ENCODE assay signal across 15 cellular contexts in genomic region chr5:61431923-61432620, GRCh38.
DNase-seq lines count a peak whose midpoint lies in the region; ATAC-seq and TF ChIP-seq lines count a peak whose summit lies in the region.
"Had no signal": no experiment of that assay in that cellular context is flagged by ENCODE, and none has a peak within 500 bp of the region (broad histone marks: within the 10 kb centered on the region; RNA-seq: fewer than 3 reads in every experiment).

No MANE protein-coding gene starts in this region.

- no peaks in the 10 kb centered on the region for H3K9me3 Mint-ChIP-seq in endodermal cell
- peaks cover 2% of the 10 kb centered on the region for H3K9me3 Mint-ChIP-seq in glutamatergic neuron (ENCODE audit: unreplicated experiment)
- no peaks in the 10 kb centered on the region for H3K9me3 Mint-ChIP-seq in activated CD4-positive, alpha-beta T cell treated with anti-CD3 and anti-CD28 coated beads, Interleukin-2, amount 10 ng/mL, durations not matched to agents 24 days and 14 days
- H3K9me3 Mint-ChIP-seq: T-cell had no signal

- H3K36me3 ChIP-seq in A673 (ENCODE audit: insufficient read depth, low read length, poor library complexity, severe bottlenecking) (no peaks in the 10 kb centered on the region), Panc1 (ENCODE audit: control insufficient read depth, insufficient read depth, low read length) (no peaks in the 10 kb centered on the region), endodermal cell (ENCODE audit: control insufficient read depth, insufficient read depth, low read length) (no peaks in the 10 kb centered on the region), OCI-LY7 (ENCODE audit: insufficient read depth, low read length) (no peaks in the 10 kb centered on the region)
- H3K36me3 ChIP-seq: neutrophil had no signal

- in situ Hi-C loops in Panc1 (cut with HindIII; ENCODE audit: low pct_unique_long_range_greater_than_20kb, low sequenced_read_pairs): no loop called here

- no peaks in the 10 kb centered on the region for H4K20me1 ChIP-seq in OCI-LY7 (ENCODE audit: insufficient read depth, low read length)

- H3K9me2 ChIP-seq in OCI-LY7 (ENCODE audit: insufficient read depth, low read length): no peaks in the 10 kb centered on the region

- no TSS peak for BruUV-seq in A673 (replicated peaks; lab: Mats Ljungman, UMichigan)
- no TSS peak for BruUV-seq in Panc1 (replicated peaks; lab: Mats Ljungman, UMichigan)
- BruUV-seq in OCI-LY7 (replicated peaks; lab: Mats Ljungman, UMichigan): no TSS peak

- no peak for TF ChIP-seq CTCF in A673 (conservative IDR thresholded peaks at IDR 0.05; ENCODE audit: low read depth, low read length)
- no peak for TF ChIP-seq CTCF in Panc1 (IDR thresholded peaks at IDR 0.05)
- no peak for TF ChIP-seq CTCF in endodermal cell (conservative IDR thresholded peaks at IDR 0.05)
- TF ChIP-seq CTCF in glutamatergic neuron (IDR thresholded peaks at IDR 0.05; ENCODE audit: partially characterized antibody, unreplicated experiment): no peak
- no peak for TF ChIP-seq CTCF in OCI-LY7 (conservative IDR thresholded peaks at IDR 0.05; ENCODE audit: low read length)

- WGBS in endodermal cell (ENCODE audit: insufficient coverage in 1 of 2, insufficient read length in 1 of 2), 2 experiments: 89 to 97% methylated on average over 4 to 6 of the region's 6 CpGs

- POLR2A ChIA-PET in A673 (lab: Charles Lee; ENCODE audit: low non-redundant PET) (no interaction called here), Panc1 (lab: Charles Lee) (no interaction called here), OCI-LY7 (lab: Charles Lee) (interaction anchor here (0.7 kb wide), 1 partner anchor 166 kb away, joined by 3 read pairs; no protein-coding TSS in a partner anchor)

- intact Hi-C loops in A673 (cut with micrococcal nuclease; ENCODE audit: unreplicated experiment): no loop called here
- intact Hi-C loops in Panc1 (cut with micrococcal nuclease; ENCODE audit: unreplicated experiment): no loop called here
- intact Hi-C loops in activated CD4-positive, alpha-beta T cell treated with anti-CD3 and anti-CD28 coated beads, Interleukin-2, amount 10 ng/mL, durations not matched to agents 24 days and 14 days (cut with micrococcal nuclease): no loop called here
- intact Hi-C loops in OCI-LY7 (cut with micrococcal nuclease; ENCODE audit: unreplicated experiment): no loop called here

- no peaks in the 10 kb centered on the region for H3K27me3 Mint-ChIP-seq in endodermal cell (ENCODE audit: insufficient read depth)
- no peaks in the 10 kb centered on the region for H3K27me3 Mint-ChIP-seq in glutamatergic neuron (ENCODE audit: unreplicated experiment)
- no peaks in the 10 kb centered on the region for H3K27me3 Mint-ChIP-seq in activated CD4-positive, alpha-beta T cell treated with anti-CD3 and anti-CD28 coated beads, Interleukin-2, amount 10 ng/mL, durations not matched to agents 24 days and 14 days
- H3K27me3 Mint-ChIP-seq: activated naive CD8-positive, alpha-beta T cell; T-cell had no signal

- H3K27ac ChIP-seq in A673 (ENCODE audit: low read depth, low read length, poor library complexity, severe bottlenecking): peak overlapping the region; percentile 27
- 0 out of 2 replicates have a peak overlapping the region, but pooled peaks have one; percentile 39 for H3K27ac ChIP-seq in Panc1 (ENCODE audit: low read length)
- H3K27ac ChIP-seq in endodermal cell (ENCODE audit: low read depth, low read length): peak overlapping the region; percentile 3
- no peak overlapping the region for H3K27ac ChIP-seq in OCI-LY7 (ENCODE audit: low read depth, low read length, poor library complexity, severe bottlenecking)
- H3K27ac ChIP-seq: neutrophil had no signal

- H3K4me1 ChIP-seq in A673 (ENCODE audit: insufficient read depth, low read length, poor library complexity, severe bottlenecking): peaks cover 14% of the 10 kb centered on the region
- H3K4me1 ChIP-seq in Panc1 (ENCODE audit: control insufficient read depth, insufficient read depth, low read length): no peaks in the 10 kb centered on the region
- H3K4me1 ChIP-seq in endodermal cell (ENCODE audit: control insufficient read depth, insufficient read depth, low read length): no peaks in the 10 kb centered on the region
- H3K4me1 ChIP-seq in OCI-LY7 (ENCODE audit: insufficient read depth, low read length, poor library complexity, severe bottlenecking): no peaks in the 10 kb centered on the region

- no peak overlapping the region for H3K4me2 ChIP-seq in OCI-LY7 (ENCODE audit: low read length)

- H3K4me3 Mint-ChIP-seq in endodermal cell (no peak overlapping the region), glutamatergic neuron (ENCODE audit: unreplicated experiment) (no peak overlapping the region)
- no peak overlapping the region for H3K4me3 Mint-ChIP-seq in activated CD4-positive, alpha-beta T cell treated with anti-CD3 and anti-CD28 coated beads, Interleukin-2, amount 10 ng/mL, durations not matched to agents 24 days and 14 days
- H3K4me3 Mint-ChIP-seq: activated naive CD8-positive, alpha-beta T cell; T-cell had no signal

- H3K4me3 ChIP-seq in A673 (ENCODE audit: low read depth, low read length, poor library complexity, severe bottlenecking) (no peak overlapping the region), Panc1 (ENCODE audit: low read depth in 2 of 2, low read length in 2 of 2) (no peak overlapping the region), endodermal cell (ENCODE audit: low read length) (no peak overlapping the region), OCI-LY7 (ENCODE audit: low read depth, low read length, poor library complexity, severe bottlenecking) (no peak overlapping the region)

- DNase-seq in A673 (ENCODE audit: low spot score) (no peak), Panc1 (ENCODE audit: low read depth, low spot score) (no peak), endodermal cell (no peak), myocyte (ENCODE audit: low read depth) (peak; percentile 15), glutamatergic neuron (no peak), AG08395 (ENCODE audit: low spot score) (no peak), OCI-LY7 (ENCODE audit: low spot score) (no peak)
- DNase-seq in activated CD4-positive, alpha-beta T cell treated with anti-CD3 and anti-CD28 coated beads, Interleukin-2, amount 10 ng/mL, durations not matched to agents 24 days and 14 days: no peak
- DNase-seq: activated CD8-positive, alpha-beta memory T cell treated with anti-CD3 and anti-CD28 coated beads, Interleukin-2, amount 50 U/mL, for 4 hours; cerebellar nuclear complex; COR-L47; small intestine; T-cell had no signal

- H3K27me3 ChIP-seq in A673 (replicated peaks; ENCODE audit: insufficient read depth, low read depth, low read length, poor library complexity) (no peaks in the 10 kb centered on the region), Panc1 (ENCODE audit: control insufficient read depth, insufficient read depth, low read length) (no peaks in the 10 kb centered on the region), endodermal cell (ENCODE audit: control insufficient read depth, insufficient read depth, low read length, poor library complexity, severe bottlenecking) (no peaks in the 10 kb centered on the region)
- H3K27me3 ChIP-seq: neutrophil had no signal

- H3K79me2 ChIP-seq in OCI-LY7 (ENCODE audit: insufficient read depth, low read depth, low read length): no peaks in the 10 kb centered on the region

- H3K9ac ChIP-seq in endodermal cell (ENCODE audit: extremely low read depth, low read length, poor library complexity, severe bottlenecking): no peak overlapping the region

- peaks cover 24% of the 10 kb centered on the region for H3K4me1 Mint-ChIP-seq in endodermal cell
- H3K4me1 Mint-ChIP-seq in glutamatergic neuron (ENCODE audit: low read depth, unreplicated experiment): peaks cover 19% of the 10 kb centered on the region
- H3K4me1 Mint-ChIP-seq in activated CD4-positive, alpha-beta T cell treated with anti-CD3 and anti-CD28 coated beads, Interleukin-2, amount 10 ng/mL, durations not matched to agents 24 days and 14 days: no peaks in the 10 kb centered on the region

- H3K9me3 ChIP-seq in A673 (ENCODE audit: low read depth, low read length, poor library complexity, severe bottlenecking) (no peaks in the 10 kb centered on the region), Panc1 (ENCODE audit: control insufficient read depth, insufficient read depth, low read depth, low read length) (no peaks in the 10 kb centered on the region), endodermal cell (ENCODE audit: control insufficient read depth, low read length) (no peaks in the 10 kb centered on the region), OCI-LY7 (ENCODE audit: low read length) (no peaks in the 10 kb centered on the region)
- H3K9me3 ChIP-seq: neutrophil had no signal

- H3K36me3 Mint-ChIP-seq in endodermal cell (ENCODE audit: low read depth): no peaks in the 10 kb centered on the region
- no peaks in the 10 kb centered on the region for H3K36me3 Mint-ChIP-seq in glutamatergic neuron (ENCODE audit: unreplicated experiment)
- no peaks in the 10 kb centered on the region for H3K36me3 Mint-ChIP-seq in activated CD4-positive, alpha-beta T cell treated with anti-CD3 and anti-CD28 coated beads, Interleukin-2, amount 10 ng/mL, durations not matched to agents 24 days and 14 days (ENCODE audit: low read depth)

- H3K27ac Mint-ChIP-seq in endodermal cell (peak overlapping the region; percentile 44), glutamatergic neuron (ENCODE audit: unreplicated experiment) (no peak overlapping the region)
- no peak overlapping the region for H3K27ac Mint-ChIP-seq in activated CD4-positive, alpha-beta T cell treated with anti-CD3 and anti-CD28 coated beads, Interleukin-2, amount 10 ng/mL, durations not matched to agents 24 days and 14 days
- H3K27ac Mint-ChIP-seq: activated naive CD8-positive, alpha-beta T cell; T-cell had no signal

- no peak overlapping the region for H2AFZ ChIP-seq in OCI-LY7 (ENCODE audit: low read length)

- CTCF ChIA-PET in A673 (lab: Charles Lee) (no interaction called here), Panc1 (lab: Charles Lee) (no interaction called here), OCI-LY7 (lab: Charles Lee; ENCODE audit: unreplicated experiment) (no interaction called here)

- no peak for ATAC-seq in Panc1
- ATAC-seq: T-cell had no signal
